In genomic region chr2:229654437-229654836, GRCh38 we compare ENCODE assay signal across 35 cellular contexts.
"Had no signal": no experiment of that assay in that cellular context is flagged by ENCODE, and none has a peak within 500 bp of the region (broad histone marks: within the 10 kb centered on the region; RNA-seq: fewer than 3 reads in every experiment).

No MANE protein-coding gene starts in this region.

- H3K27ac ChIP-seq: KMS-11 had no signal

- H3K27me3 ChIP-seq: MG63 had no signal

- H3K9me3 ChIP-seq: MG63 had no signal

- H3K4me3 ChIP-seq: MG63 had no signal

- DNase-seq: Karpas-422, Kasumi-1, KG1, MG63, MM.1S, MV-4-11, NCI-H1048, NCI-H1092, NCI-H1092 treated with DMSO at 0.1 percent for 48 hours, NCI-H1105, NCI-H1105 treated with DMSO at 0.1 percent for 48 hours, NCI-H1417, NCI-H1417 treated with DMSO at 0.1 percent for 48 hours, NCI-H1436, NCI-H1436 treated with DMSO at 0.1 percent for 48 hours, NCI-H1694, NCI-H1694 treated with DMSO at 0.1 percent for 48 hours, NCI-H187, NCI-H187 treated with DMSO at 0.1 percent for 48 hours, NCI-H1930, NCI-H2029, NCI-H2029 treated with DMSO at 0.1 percent for 48 hours, NCI-H2081, NCI-H2081 treated with DMSO at 0.1 percent for 48 hours, NCI-H2107, NCI-H2171, NCI-H2171 treated with DMSO at 0.1 percent for 48 hours, NCI-H2227 treated with DMSO at 0.1 percent for 48 hours, NCI-H226, NCI-H345, NCI-H446, NCI-H446 treated with DMSO at 0.1 percent for 48 hours, NCI-H510A, NCI-H510A treated with DMSO at 0.1 percent for 48 hours had no signal
